Comparison of ENCODE assay signal across 34 cellular contexts in the genomic region with DNA sequence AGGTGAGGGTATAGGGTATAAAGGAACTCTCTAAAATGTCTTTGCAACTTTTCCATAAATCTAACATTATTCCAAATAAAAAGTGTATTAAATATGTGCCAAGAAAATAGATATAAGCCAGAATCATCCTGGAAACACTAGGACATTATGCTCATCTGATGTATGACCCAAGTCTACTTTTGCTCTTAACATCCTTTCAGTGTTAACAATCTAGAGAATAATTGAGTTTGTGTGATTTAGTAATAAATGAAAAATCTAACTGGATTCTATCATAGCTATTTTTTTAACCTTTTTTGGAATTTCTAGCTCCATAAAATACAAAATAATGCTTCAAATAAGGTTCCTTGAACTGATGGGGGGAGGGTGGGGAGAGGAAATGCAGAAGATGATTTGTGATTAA.
"Had no signal": no experiment of that assay in that cellular context is flagged by ENCODE, and none has a peak within 500 bp of the region (broad histone marks: within the 10 kb centered on the region; RNA-seq: fewer than 3 reads in every experiment).

No MANE protein-coding gene starts in this region.

- H3K9ac ChIP-seq: KMS-11 had no signal

- H3K4me3 ChIP-seq: MG63 had no signal

- H3K27me3 ChIP-seq: MG63 had no signal

- DNase-seq: Karpas-422, Kasumi-1, KG1, MG63, MM.1S, MV-4-11, NCI-H1048, NCI-H1092, NCI-H1092 treated with DMSO at 0.1 percent for 48 hours, NCI-H1105, NCI-H1105 treated with DMSO at 0.1 percent for 48 hours, NCI-H1417, NCI-H1417 treated with DMSO at 0.1 percent for 48 hours, NCI-H1436, NCI-H1436 treated with DMSO at 0.1 percent for 48 hours, NCI-H146, NCI-H1694, NCI-H1694 treated with DMSO at 0.1 percent for 48 hours, NCI-H187, NCI-H187 treated with DMSO at 0.1 percent for 48 hours, NCI-H1930, NCI-H2029, NCI-H2029 treated with DMSO at 0.1 percent for 48 hours, NCI-H2081, NCI-H2081 treated with DMSO at 0.1 percent for 48 hours, NCI-H2107, NCI-H2171, NCI-H2171 treated with DMSO at 0.1 percent for 48 hours, NCI-H2227 treated with DMSO at 0.1 percent for 48 hours, NCI-H345, NCI-H446, NCI-H446 treated with DMSO at 0.1 percent for 48 hours, NCI-H510A had no signal

- H3K36me3 ChIP-seq: MG63 had no signal

- H3K27ac ChIP-seq: KMS-11 had no signal

- H3K4me2 ChIP-seq: KMS-11 had no signal
